ENCODE assay signal across 7 cellular contexts in genomic region chrX:107716045-107716684, GRCh38. TPM values are rescaled to one million over a fixed set of nuclear protein-coding genes. Genes with fewer than 3 reads are reported as not detected.
A peak's percentile ranks its signal among the peaks of the same experiment; 100 is the strongest.
DNase-seq lines count a peak whose midpoint lies in the region; ATAC-seq and TF ChIP-seq lines count a peak whose summit lies in the region.

No MANE protein-coding gene starts in this region.

- peaks cover 0 to 4% of the 10 kb centered on the region in 2 donors for H3K4me1 ChIP-seq in esophagus (ENCODE audit: control insufficient read depth in 2 of 2, insufficient read depth in 2 of 2, low read length in 1 of 2)

- no peaks in the 10 kb centered on the region for H3K9me3 ChIP-seq in WERI-Rb-1 (ENCODE audit: severe bottlenecking)
- no peaks in the 10 kb centered on the region for H3K9me3 ChIP-seq in esophagus (ENCODE audit: control insufficient read depth in 2 of 2, insufficient read depth in 1 of 2, low read depth in 1 of 2, low read length in 1 of 2)

- peak; percentile 29 for ATAC-seq in GM18511 (IDR thresholded peaks at IDR 0.05; ENCODE audit: unreplicated experiment)
- ATAC-seq in HG03039 (IDR thresholded peaks at IDR 0.05; ENCODE audit: unreplicated experiment), result peak; percentile 9
- no peak for ATAC-seq in naive B cell (ENCODE audit: low read depth in 2 of 2)
- ATAC-seq in GM21825 (IDR thresholded peaks at IDR 0.05; ENCODE audit: unreplicated experiment), result no peak
- ATAC-seq in GM21367 (IDR thresholded peaks at IDR 0.05; ENCODE audit: unreplicated experiment), result no peak

- H3K27ac ChIP-seq in WERI-Rb-1 (no peak overlapping the region; the same call in 1 of the 2 replicates), esophagus (ENCODE audit: low read depth in 2 of 2, low read length in 1 of 2) (peak overlapping the region; percentile 86 to 97)

- peak overlapping the region; percentile 93 to 100 (median 99) for H3K27ac Mint-ChIP-seq in naive B cell

- H3K36me3 ChIP-seq in WERI-Rb-1 (no peaks in the 10 kb centered on the region), esophagus (ENCODE audit: control insufficient read depth in 2 of 2, insufficient read depth in 2 of 2, low read length in 1 of 2) (peaks cover 0 to 22% of the 10 kb centered on the region in 2 donors)

- H3K9me3 Mint-ChIP-seq in naive B cell, result peaks cover 0 to 2% (median 0%) of the 10 kb centered on the region in 7 donors

- DNase-seq in WERI-Rb-1, result peak; percentile 19
- no peak for DNase-seq in naive B cell

- no peak for TF ChIP-seq CTCF in WERI-Rb-1 (IDR thresholded peaks at IDR 0.05; ENCODE audit: low read depth, low read length)

- WGBS in esophagus, 2 donors, result 0 to 22% methylated on average over 45 to 54 of the region's 54 CpGs

- peaks cover 0 to 4% of the 10 kb centered on the region in 2 donors for H3K36me3 Mint-ChIP-seq in naive B cell

- H3K4me3 ChIP-seq in WERI-Rb-1 (ENCODE audit: low read depth, low read length), result peak overlapping the region; percentile 57
- peak overlapping the region; percentile 62 to 90 for H3K4me3 ChIP-seq in esophagus (ENCODE audit: low read depth in 1 of 2, low read length in 2 of 2)

- H3K4me3 Mint-ChIP-seq in naive B cell, result peak overlapping the region; percentile 80 to 99 (median 93)

- no peaks in the 10 kb centered on the region for H3K27me3 Mint-ChIP-seq in naive B cell

- H3K27me3 ChIP-seq in WERI-Rb-1 (ENCODE audit: insufficient read depth, low read depth, severe bottlenecking) (peaks cover 20% of the 10 kb centered on the region), esophagus (ENCODE audit: control insufficient read depth in 1 of 2, insufficient read depth in 2 of 2, low read length in 2 of 2) (no peaks in the 10 kb centered on the region)

- H3K4me1 Mint-ChIP-seq in naive B cell, result peaks cover 49 to 83% (median 74%) of the 10 kb centered on the region in 3 donors

RNA-seq across cellular contexts. Expression of gene TSC22D3, which starts 59.4 kb away (rescaled TPM):
- 10 to 100 TPM; 62.5 to 64.5 TPM for polyA plus RNA-seq in esophagus
- polyA plus RNA-seq in naive B cell (ENCODE audit: low read depth in 6 of 6), result 1,000 to 10,000 TPM in 5 of 6 donors, 100 to 1,000 TPM in 1; 962 to 3,491 (median 1,874) TPM

Comparison
In these comparisons a context has a peak if more than half of its experiments do, and no peak if none do; other contexts are left out.
1. ATAC-seq: peak in GM18511 (single experiment) and HG03039 (single experiment); none in naive B cell (0 of 2), GM21825 (single experiment) and GM21367 (single experiment).
2. RNA of gene TSC22D3, which starts 59.4 kb away (polyA plus RNA-seq): 962 to 3,491 TPM in naive B cell; 62.5 to 64.5 TPM in esophagus; every median in the first group is over 10 times any median in the second.